ENCODE assay signal across 11 cellular contexts in the genomic region with DNA sequence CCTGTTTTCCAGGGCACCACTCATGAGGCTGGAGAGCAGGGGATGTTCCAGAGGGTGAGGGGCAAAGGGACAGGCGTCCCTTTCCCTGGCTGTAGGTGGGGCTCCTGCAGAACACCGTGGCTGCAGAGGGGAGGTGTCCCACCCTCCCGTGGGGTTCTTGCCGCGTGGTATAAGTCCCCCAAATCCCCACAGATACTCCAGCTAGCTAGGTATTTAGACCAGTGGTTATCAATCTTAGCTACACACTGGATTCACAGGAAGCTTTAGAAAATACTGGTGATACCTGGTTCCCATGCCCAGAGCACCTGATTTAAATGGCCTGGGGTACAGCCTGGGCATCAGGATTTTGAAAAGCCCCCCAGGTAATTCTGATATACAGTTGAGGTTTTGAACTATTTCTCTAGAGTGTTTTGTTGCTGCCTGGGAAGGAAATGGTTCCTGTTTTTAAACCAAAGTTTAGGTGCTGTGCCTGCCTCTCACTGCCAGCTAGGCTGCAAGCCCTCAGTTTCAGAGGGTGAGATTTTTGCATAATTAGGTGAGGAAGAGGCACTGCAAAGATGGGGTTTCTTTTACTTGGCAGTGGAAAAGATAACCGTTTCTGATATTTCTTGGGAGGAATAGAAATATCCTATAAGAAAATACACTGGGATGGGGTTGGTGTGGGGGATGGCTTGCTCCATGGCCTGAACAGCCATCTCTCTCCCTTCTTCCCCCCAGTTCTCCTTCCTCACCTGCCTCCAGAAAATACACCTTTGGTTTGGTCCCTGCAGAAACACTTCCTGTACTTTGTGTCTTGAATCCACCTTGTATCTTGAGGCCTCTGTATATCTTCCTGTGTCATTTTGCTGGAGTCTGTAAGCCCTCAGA. TPM values are rescaled to one million over a fixed set of nuclear protein-coding genes. Genes with fewer than 3 reads are reported as not detected.
DNase-seq lines count a peak whose midpoint lies in the region; ATAC-seq and TF ChIP-seq lines count a peak whose summit lies in the region.
"Had no signal": no experiment of that assay in that cellular context is flagged by ENCODE, and none has a peak within 500 bp of the region (broad histone marks: within the 10 kb centered on the region; RNA-seq: fewer than 3 reads in every experiment).

No MANE protein-coding gene starts in this region.

- no peak for TF ChIP-seq EP300 in gastroesophageal sphincter (IDR thresholded peaks at IDR 0.05)

- H3K4me1 Mint-ChIP-seq in stimulated activated naive CD8-positive, alpha-beta T cell treated with anti-CD3 and anti-CD28 coated beads, Interleukin-15, amount 100 ng/mL, for 72 hours: peaks cover 71% of the 10 kb centered on the region

- H3K27me3 Mint-ChIP-seq in stimulated activated naive CD8-positive, alpha-beta T cell treated with anti-CD3 and anti-CD28 coated beads, Interleukin-15, amount 100 ng/mL, for 72 hours: no peaks in the 10 kb centered on the region

- H3K27me3 ChIP-seq in gastroesophageal sphincter: no peaks in the 10 kb centered on the region
- no peaks in the 10 kb centered on the region for H3K27me3 ChIP-seq in WERI-Rb-1 (ENCODE audit: insufficient read depth, low read depth, severe bottlenecking)

- peaks cover 0 to 69% (median 29%) of the 10 kb centered on the region in 3 donors for H3K4me1 ChIP-seq in gastroesophageal sphincter

- TF ChIP-seq CTCF in gastroesophageal sphincter (IDR thresholded peaks at IDR 0.05): no peak
- TF ChIP-seq CTCF in WERI-Rb-1 (IDR thresholded peaks at IDR 0.05; ENCODE audit: low read depth, low read length): no peak

- TF ChIP-seq POLR2A in Raji (IDR thresholded peaks at IDR 0.05; ENCODE audit: insufficient read depth, low read depth, low read length): 0 out of 2 replicates have a peak, but pooled peaks have one; percentile 26
- TF ChIP-seq POLR2A in gastroesophageal sphincter (IDR thresholded peaks at IDR 0.05): no peak

- 64 to 83% methylated on average over 2 to 5 of the region's 6 CpGs for WGBS in gastroesophageal sphincter (ENCODE audit: low coverage in 1 of 2), 2 donors

- H3K36me3 ChIP-seq in gastroesophageal sphincter: peaks cover 0 to 6% of the 10 kb centered on the region in 2 donors
- H3K36me3 ChIP-seq in WERI-Rb-1: peaks cover 7% of the 10 kb centered on the region

- peak overlapping the region; percentile 88 to 93 for H3K4me3 Mint-ChIP-seq in stimulated activated naive CD8-positive, alpha-beta T cell treated with anti-CD3 and anti-CD28 coated beads, Interleukin-15, amount 100 ng/mL, for 72 hours

- peak overlapping the region; percentile 98 to 99 for H3K27ac Mint-ChIP-seq in stimulated activated naive CD8-positive, alpha-beta T cell treated with anti-CD3 and anti-CD28 coated beads, Interleukin-15, amount 100 ng/mL, for 72 hours

- H3K9me3 ChIP-seq in gastroesophageal sphincter: no peaks in the 10 kb centered on the region
- no peaks in the 10 kb centered on the region for H3K9me3 ChIP-seq in WERI-Rb-1 (ENCODE audit: severe bottlenecking)
- H3K9me3 ChIP-seq: A549 had no signal

- DNase-seq in SIG-M5 treated with dmso at 0.1 percent for 504 hours (lab: John Stamatoyannopoulos, UW; ENCODE audit: unreplicated experiment) (peak; percentile 41), SIG-M5 (lab: John Stamatoyannopoulos, UW) (no peak), cortex of kidney (lab: John Stamatoyannopoulos, UW) (no peak), UCSD-AML1 (lab: John Stamatoyannopoulos, UW; ENCODE audit: unreplicated experiment) (no peak), WERI-Rb-1 (no peak)
- no peak for DNase-seq in stimulated activated naive CD8-positive, alpha-beta T cell treated with anti-CD3 and anti-CD28 coated beads, Interleukin-15, amount 100 ng/mL, for 72 hours
- DNase-seq: NCI-H1694 treated with DMSO at 0.1 percent for 48 hours had no signal

- ATAC-seq in gastroesophageal sphincter: no peak
- no peak for ATAC-seq in stimulated activated naive CD8-positive, alpha-beta T cell treated with anti-CD3 and anti-CD28 coated beads, Interleukin-15, amount 100 ng/mL, for 72 hours
- ATAC-seq: A549 had no signal

- H3K4me3 ChIP-seq in gastroesophageal sphincter (peak overlapping the region in 1 of 2 donors; percentile 70), WERI-Rb-1 (ENCODE audit: low read depth, low read length) (no peak overlapping the region)
- H3K4me3 ChIP-seq: A549, smooth muscle cell had no signal

- H3K9me3 Mint-ChIP-seq in stimulated activated naive CD8-positive, alpha-beta T cell treated with anti-CD3 and anti-CD28 coated beads, Interleukin-15, amount 100 ng/mL, for 72 hours: no peaks in the 10 kb centered on the region

- H3K27ac ChIP-seq in gastroesophageal sphincter (peak overlapping the region in 3 of 4 donors; percentile 76 to 82 (median 80)), WERI-Rb-1 (no peak overlapping the region)
- H3K27ac ChIP-seq: A549 had no signal

RNA-seq across cellular contexts. Expression of gene RASSF5, which starts 51.7 kb away (rescaled TPM):
- 10 to 100 TPM in 2 of 4 donors, 1 to 10 TPM in 2; 6.2 to 23.3 (median 8.5) TPM for total RNA-seq in gastroesophageal sphincter

RNA-seq across cellular contexts. Expression of gene EIF2D, which starts 53.2 kb away (rescaled TPM):
- total RNA-seq in gastroesophageal sphincter: 10 to 100 TPM; 43.7 to 60.1 (median 52.6) TPM
